ENCODE assay signal across 14 cellular contexts in genomic region chr16:11130978-11131665, GRCh38.
DNase-seq lines count a peak whose midpoint lies in the region; ATAC-seq lines count a peak whose summit lies in the region.
"Had no signal": no experiment of that assay in that cellular context is flagged by ENCODE, and none has a peak within 500 bp of the region (broad histone marks: within the 10 kb centered on the region; RNA-seq: fewer than 3 reads in every experiment).

No MANE protein-coding gene starts in this region.

- ATAC-seq in activated CD4-positive, alpha-beta T cell treated with anti-CD3 and anti-CD28 coated beads for 36 hours, result no peak
- no peak for ATAC-seq in activated CD8-positive, alpha-beta T cell treated with anti-CD3 and anti-CD28 coated beads, Interleukin-2, amount 10 ng/mL, durations not matched to agents 7 days and 5 days
- no peak for ATAC-seq in stimulated activated effector memory CD8-positive, alpha-beta T cell treated with anti-CD3 and anti-CD28 coated beads, Interleukin-12 subunit alpha, Interleukin-12 subunit beta, amount 100 ng/mL, for 72 hours
- no peak for ATAC-seq in GM21423 (IDR thresholded peaks at IDR 0.05; ENCODE audit: unreplicated experiment)
- ATAC-seq: psoas muscle had no signal

- intact Hi-C loops in activated CD4-positive, alpha-beta T cell treated with anti-CD3 and anti-CD28 coated beads for 36 hours (cut with DNase I, micrococcal nuclease), result no loop called here

- H3K36me3 Mint-ChIP-seq in activated CD4-positive, alpha-beta T cell treated with anti-CD3 and anti-CD28 coated beads for 36 hours (ENCODE audit: low read depth), result peaks cover 28% of the 10 kb centered on the region
- H3K36me3 Mint-ChIP-seq in activated CD8-positive, alpha-beta T cell treated with anti-CD3 and anti-CD28 coated beads, Interleukin-2, amount 10 ng/mL, durations not matched to agents 7 days and 5 days (ENCODE audit: low read depth), result peaks cover 74% of the 10 kb centered on the region
- H3K36me3 Mint-ChIP-seq in stimulated activated effector memory CD8-positive, alpha-beta T cell treated with anti-CD3 and anti-CD28 coated beads, Interleukin-12 subunit alpha, Interleukin-12 subunit beta, amount 100 ng/mL, for 72 hours, result peaks cover 36% of the 10 kb centered on the region

- peaks cover 52% of the 10 kb centered on the region for H3K4me1 Mint-ChIP-seq in activated CD4-positive, alpha-beta T cell treated with anti-CD3 and anti-CD28 coated beads for 36 hours
- H3K4me1 Mint-ChIP-seq in activated CD8-positive, alpha-beta T cell treated with anti-CD3 and anti-CD28 coated beads, Interleukin-2, amount 10 ng/mL, durations not matched to agents 7 days and 5 days (ENCODE audit: low read depth), result peaks cover 87% of the 10 kb centered on the region
- peaks cover 26% of the 10 kb centered on the region for H3K4me1 Mint-ChIP-seq in stimulated activated effector memory CD8-positive, alpha-beta T cell treated with anti-CD3 and anti-CD28 coated beads, Interleukin-12 subunit alpha, Interleukin-12 subunit beta, amount 100 ng/mL, for 72 hours

- DNase-seq in activated CD4-positive, alpha-beta T cell treated with anti-CD3 and anti-CD28 coated beads for 36 hours, result no peak
- no peak for DNase-seq in activated CD4-positive, alpha-beta T cell treated with anti-CD3 and anti-CD28 coated beads, Interleukin-2, amount 50 U/mL, for 4 hours
- no peak for DNase-seq in activated CD8-positive, alpha-beta T cell treated with anti-CD3 and anti-CD28 coated beads, Interleukin-2, amount 10 ng/mL, durations not matched to agents 7 days and 5 days
- DNase-seq in globus pallidus (ENCODE audit: low spot score) (peak; percentile 13), NCI-H524 (lab: John Stamatoyannopoulos, UW) (no peak), NCI-H526 (lab: John Stamatoyannopoulos, UW) (no peak)
- no peak for DNase-seq in stimulated activated effector memory CD8-positive, alpha-beta T cell treated with anti-CD3 and anti-CD28 coated beads, Interleukin-12 subunit alpha, Interleukin-12 subunit beta, amount 100 ng/mL, for 72 hours (ENCODE audit: low spot score in 2 of 2)
- DNase-seq: activated naive CD4-positive, alpha-beta T cell; brain microvascular endothelial cell; DMS79; NCI-H1930; NCI-H510A treated with DMSO at 0.1 percent for 48 hours; psoas muscle had no signal

- POLR2A ChIA-PET in activated CD4-positive, alpha-beta T cell treated with anti-CD3 and anti-CD28 coated beads for 36 hours (lab: Charles Lee), result interaction anchor here (1.5 kb wide), 1 partner anchor 94 kb away, joined by 5 read pairs; no protein-coding TSS in a partner anchor
- POLR2A ChIA-PET in activated CD8-positive, alpha-beta T cell treated with anti-CD3 and anti-CD28 coated beads, Interleukin-2, amount 10 ng/mL, durations not matched to agents 7 days and 5 days (lab: Charles Lee), result interaction anchor here (0.6 kb wide), 1 partner anchor 26 kb away, joined by 8 read pairs; no protein-coding TSS in a partner anchor

- peak overlapping the region; percentile 78 for H3K27ac Mint-ChIP-seq in activated CD4-positive, alpha-beta T cell treated with anti-CD3 and anti-CD28 coated beads for 36 hours
- H3K27ac Mint-ChIP-seq in activated CD8-positive, alpha-beta T cell treated with anti-CD3 and anti-CD28 coated beads, Interleukin-2, amount 10 ng/mL, durations not matched to agents 7 days and 5 days, result peak overlapping the region; percentile 85
- peak overlapping the region; percentile 74 for H3K27ac Mint-ChIP-seq in stimulated activated effector memory CD8-positive, alpha-beta T cell treated with anti-CD3 and anti-CD28 coated beads, Interleukin-12 subunit alpha, Interleukin-12 subunit beta, amount 100 ng/mL, for 72 hours

- no peaks in the 10 kb centered on the region for H3K27me3 Mint-ChIP-seq in activated CD4-positive, alpha-beta T cell treated with anti-CD3 and anti-CD28 coated beads for 36 hours
- H3K27me3 Mint-ChIP-seq in activated CD8-positive, alpha-beta T cell treated with anti-CD3 and anti-CD28 coated beads, Interleukin-2, amount 10 ng/mL, durations not matched to agents 7 days and 5 days (ENCODE audit: low read depth), result no peaks in the 10 kb centered on the region

- H3K4me3 Mint-ChIP-seq in activated CD4-positive, alpha-beta T cell treated with anti-CD3 and anti-CD28 coated beads for 36 hours, result no peak overlapping the region
- H3K4me3 Mint-ChIP-seq in activated CD8-positive, alpha-beta T cell treated with anti-CD3 and anti-CD28 coated beads, Interleukin-2, amount 10 ng/mL, durations not matched to agents 7 days and 5 days, result no peak overlapping the region
- H3K4me3 Mint-ChIP-seq in stimulated activated effector memory CD8-positive, alpha-beta T cell treated with anti-CD3 and anti-CD28 coated beads, Interleukin-12 subunit alpha, Interleukin-12 subunit beta, amount 100 ng/mL, for 72 hours, result no peak overlapping the region

- CTCF ChIA-PET in activated CD4-positive, alpha-beta T cell treated with anti-CD3 and anti-CD28 coated beads for 36 hours (lab: Charles Lee), result interaction anchor here (0.6 kb wide), 1 partner anchor 21 kb away, joined by 4 read pairs; no protein-coding TSS in a partner anchor
- CTCF ChIA-PET in activated CD8-positive, alpha-beta T cell treated with anti-CD3 and anti-CD28 coated beads, Interleukin-2, amount 10 ng/mL, durations not matched to agents 7 days and 5 days (lab: Charles Lee), result no interaction called here

- H3K9me3 Mint-ChIP-seq in activated CD4-positive, alpha-beta T cell treated with anti-CD3 and anti-CD28 coated beads for 36 hours (ENCODE audit: low read depth), result no peaks in the 10 kb centered on the region
- H3K9me3 Mint-ChIP-seq in activated CD8-positive, alpha-beta T cell treated with anti-CD3 and anti-CD28 coated beads, Interleukin-2, amount 10 ng/mL, durations not matched to agents 7 days and 5 days (ENCODE audit: insufficient read depth), result no peaks in the 10 kb centered on the region
- no peaks in the 10 kb centered on the region for H3K9me3 Mint-ChIP-seq in stimulated activated effector memory CD8-positive, alpha-beta T cell treated with anti-CD3 and anti-CD28 coated beads, Interleukin-12 subunit alpha, Interleukin-12 subunit beta, amount 100 ng/mL, for 72 hours
